8 cellular contexts compared by ENCODE assay signal in the genomic region with DNA sequence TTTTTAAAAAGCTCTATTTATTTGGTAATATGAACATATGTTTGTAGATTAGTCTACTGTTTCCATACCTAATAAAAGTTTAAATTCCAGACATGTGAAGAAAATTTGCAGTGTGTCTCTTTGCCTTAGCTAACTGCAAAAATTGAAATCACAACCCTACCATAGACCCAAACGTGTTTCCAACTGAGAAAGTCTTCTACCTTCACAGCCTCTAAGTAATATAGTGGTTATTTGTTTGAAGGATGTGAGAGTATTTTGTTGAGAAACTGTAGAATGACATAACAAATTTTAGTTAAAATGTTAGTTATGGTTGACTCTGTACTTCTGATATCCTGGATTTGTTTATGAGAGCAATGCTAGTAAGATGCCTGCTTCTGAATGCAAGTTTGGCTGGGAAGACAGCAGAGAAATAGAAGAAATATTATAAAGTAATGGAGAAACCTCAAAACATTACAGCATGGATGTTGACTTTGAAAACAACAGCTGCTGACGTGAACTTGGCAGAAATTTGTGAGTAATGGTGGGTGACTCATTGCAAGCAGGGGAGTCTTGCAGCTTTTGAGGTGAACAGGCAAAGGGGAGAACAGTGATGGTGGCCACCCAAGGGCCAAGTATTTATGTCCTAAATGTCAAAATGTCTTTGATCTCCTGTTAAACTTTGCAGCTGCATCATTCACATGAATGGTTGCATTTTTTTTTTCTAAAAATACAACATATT. TPM values are rescaled to one million over a fixed set of nuclear protein-coding genes. Genes with fewer than 3 reads are reported as not detected.
DNase-seq lines count a peak whose midpoint lies in the region; ATAC-seq, FAIRE-seq and TF ChIP-seq lines count a peak whose summit lies in the region.
"Not testable (repeated sequence)": the region's sequence is repeated elsewhere in the genome, so short reads cannot be mapped to it uniquely, and the experiment has no call there.

No MANE protein-coding gene starts in this region.

- not testable (repeated sequence) for H3K9me3 ChIP-seq in A549; SJSA1 (replicated peaks)

- not testable (repeated sequence) for FAIRE-seq in A549 (lab: Jason Lieb, UNC)

- peak in 1 of 2 experiments; percentile 50 for DNase-seq in A549 (ENCODE audit: low read depth in 1 of 2, low spot score in 1 of 2)
- peak; percentile 70 for DNase-seq in HFFc6
- peak; percentile 73 to 83 for DNase-seq in SJSA1 (ENCODE audit: low read depth in 1 of 2, low spot score in 2 of 2)
- peak; percentile 32 for DNase-seq in activated naive CD4-positive, alpha-beta T cell treated with Interleukin-2 at 50 U/mL for 16 hours
- DNase-seq in epithelial cell of prostate (ENCODE audit: low read depth, low spot score); omental fat pad (ENCODE audit: low spot score): not testable (repeated sequence)

- peaks cover 12% of the 10 kb centered on the region; the same call in 1 of the 2 replicates for H3K36me3 Mint-ChIP-seq in HFFc6 (ENCODE audit: low read depth)

- POLR2A ChIA-PET in A549 (lab: Yijun Ruan, JAX), result not testable (repeated sequence)

- not testable (repeated sequence) for TF ChIP-seq EP300 in A549 (IDR thresholded peaks at IDR 0.05)

- not testable (repeated sequence) for TF ChIP-seq RAD21 in A549 (conservative IDR thresholded peaks at IDR 0.05 in 1 of 2, IDR thresholded peaks at IDR 0.05 in 1 of 2)

- TF ChIP-seq CTCF in A549 (IDR thresholded peaks at IDR 0.05); HFFc6 (IDR thresholded peaks at IDR 0.05); omental fat pad (IDR thresholded peaks at IDR 0.05): not testable (repeated sequence)

- H3K4me3 ChIP-seq in A549, SJSA1: not testable (repeated sequence)

- not testable (repeated sequence) for H3K36me3 ChIP-seq in SJSA1

- not testable (repeated sequence) for H3K27ac Mint-ChIP-seq in HFFc6

- H3K4me1 ChIP-seq in A549 (peaks cover 53% of the 10 kb centered on the region), SJSA1 (replicated peaks) (peaks cover 51% of the 10 kb centered on the region)

- H3K27me3 Mint-ChIP-seq in HFFc6 (ENCODE audit: insufficient read depth), result not testable (repeated sequence)

- ATAC-seq in A549, result peak; percentile 83 to 86; a peak in 4 of 6 replicates
- peak; percentile 41 for ATAC-seq in GM18873 (IDR thresholded peaks at IDR 0.05; ENCODE audit: low FRiP score, unreplicated experiment)
- peak; percentile 65 for ATAC-seq in HG03439 (IDR thresholded peaks at IDR 0.05; ENCODE audit: unreplicated experiment)
- peak; percentile 73 for ATAC-seq in omental fat pad (ENCODE audit: low FRiP score)

- peaks cover 41% of the 10 kb centered on the region for H3K4me1 Mint-ChIP-seq in HFFc6 (ENCODE audit: low read depth)

- CTCF ChIA-PET in A549 (lab: Yijun Ruan, JAX), result not testable (repeated sequence)

- not testable (repeated sequence) for H3K27me3 ChIP-seq in SJSA1 (replicated peaks)

- H3K9me3 Mint-ChIP-seq in HFFc6, result not testable (repeated sequence)

- H3K4me2 ChIP-seq in A549, result peak overlapping the region; percentile 60

- 3% methylated on average over 2 of the region's 2 CpGs for WGBS in A549 (ENCODE audit: missing lambda C conversion rate)

- not testable (repeated sequence) for H3K4me3 Mint-ChIP-seq in HFFc6

- not testable (repeated sequence) for TF ChIP-seq POLR2A in A549 (IDR thresholded peaks at IDR 0.05; ENCODE audit: low read length)

- H3K27ac ChIP-seq in A549, result not testable (repeated sequence)
- peak overlapping the region; percentile 76 for H3K27ac ChIP-seq in SJSA1
- peak overlapping the region; percentile 69 for H3K27ac ChIP-seq in epithelial cell of prostate

TF ChIP-seq in A549, 52 proteins besides CTCF, POLR2A, EP300 and RAD21:
- TF ChIP-seq JUNB (IDR thresholded peaks at IDR 0.05) (0 out of 2 replicates have a peak, but pooled peaks have one; percentile 40), GATA3 (IDR thresholded peaks at IDR 0.05; ENCODE audit: borderline replicate concordance) (peak; percentile 16; the same call in 1 of the 2 replicates), FOSL2 (IDR thresholded peaks at IDR 0.05) (peak; percentile 31; the same call in 1 of the 2 replicates), FOSL2 (CRISPR knock-in tag; IDR thresholded peaks at IDR 0.05) (peak; percentile 35; the same call in 1 of the 2 replicates)

RNA-seq across cellular contexts. Expression of a gene that starts 7.8 kb away (rescaled TPM):
- polyA plus RNA-seq in A549 (2011; rRNA removed), result 17.3 and 21.6 TPM in 2 replicates
- polyA plus RNA-seq in A549 (2012; cell fraction: cytosol; rRNA removed), result 6.4 and 6.6 TPM in 2 replicates
- 2.2 and 4.7 TPM in 2 replicates for polyA plus RNA-seq in A549 (2012; cell fraction: nucleus; rRNA removed)
- polyA plus RNA-seq in A549 (2017; fragmentation: RNase III; extraction: RNeasy Plus Mini Kit Qiagen cat#74134 plus additional on column Dnase treatment), result 10.7 to 13.6 TPM (median 12.2 TPM) in 3 replicates
- polyA minus RNA-seq in A549 (2011; rRNA and poly(A)+ RNA removed), result 6.9 and 8.1 TPM in 2 replicates
- 10 to 100 TPM; 10.9 to 13.7 (median 11.4) TPM for total RNA-seq in HFFc6 (2021; fragmentation: NEBNext Ultra II Directional; extraction: Animal tissue kit (Norgen Biotek cat#: 25700))
- 30.9 and 54.6 TPM in 2 replicates for total RNA-seq in SJSA1 (2014; rRNA removed; shearing (Covaris generic))
- total RNA-seq in omental fat pad, result 10 to 100 TPM; 23.1 to 42.6 (median 32.4) TPM
